Comparison of ENCODE assay signal across 10 cellular contexts in the genomic region with DNA sequence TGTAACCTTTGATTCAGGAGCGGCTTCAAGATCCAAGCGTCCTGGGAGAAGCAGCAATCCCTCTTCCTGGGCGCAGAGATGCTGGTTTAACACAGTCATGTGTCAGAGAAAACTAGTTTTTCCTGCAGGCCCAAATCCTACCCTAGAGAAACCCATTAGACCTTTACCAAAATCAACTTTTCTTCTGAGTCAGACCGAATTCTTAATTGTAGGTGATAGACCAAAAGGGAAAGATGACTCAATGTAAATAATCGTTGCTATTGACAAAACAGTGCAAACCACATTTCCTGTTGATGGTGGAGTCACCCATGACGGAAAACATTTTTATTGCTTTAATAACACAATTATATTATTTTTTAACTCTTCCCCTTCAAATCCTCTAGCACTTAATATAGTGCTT. TPM values are rescaled to one million over a fixed set of nuclear protein-coding genes. Genes with fewer than 3 reads are reported as not detected.
DNase-seq lines count a peak whose midpoint lies in the region; ATAC-seq and TF ChIP-seq lines count a peak whose summit lies in the region.
"Had no signal": no experiment of that assay in that cellular context is flagged by ENCODE, and none has a peak within 500 bp of the region (broad histone marks: within the 10 kb centered on the region; RNA-seq: fewer than 3 reads in every experiment).

No MANE protein-coding gene starts in this region.

- peaks cover 31% of the 10 kb centered on the region for H3K9me3 Mint-ChIP-seq in Caco-2 (ENCODE audit: unreplicated experiment)

- no peaks in the 10 kb centered on the region for H3K36me3 ChIP-seq in WERI-Rb-1
- no peaks in the 10 kb centered on the region for H3K36me3 ChIP-seq in Caco-2 (ENCODE audit: control insufficient read depth, insufficient read depth, low read length)

- POLR2A ChIA-PET in GM10248 (lab: Yijun Ruan, JAX), result no interaction called here
- POLR2A ChIA-PET in Caco-2 (lab: Charles Lee), result no interaction called here

- no peaks in the 10 kb centered on the region for H3K27me3 Mint-ChIP-seq in Caco-2 (ENCODE audit: insufficient read depth, unreplicated experiment)

- no peaks in the 10 kb centered on the region for H3K4me1 Mint-ChIP-seq in Caco-2 (ENCODE audit: low read depth, unreplicated experiment)
- H3K4me1 Mint-ChIP-seq: nephron had no signal

- H3K27ac ChIP-seq in WERI-Rb-1, result no peak overlapping the region

- H3K4me1 ChIP-seq in Caco-2, result no peaks in the 10 kb centered on the region

- CTCF ChIA-PET in GM10248 (lab: Yijun Ruan, JAX), result interaction anchor here (1.3 kb wide), 1 partner anchor 22 kb away, joined by 3 read pairs; no protein-coding TSS in a partner anchor
- CTCF ChIA-PET in Caco-2 (lab: Charles Lee), result no interaction called here

- H3K4me3 Mint-ChIP-seq in Caco-2 (ENCODE audit: unreplicated experiment), result no peak overlapping the region
- H3K4me3 Mint-ChIP-seq: nephron had no signal

- no peak for TF ChIP-seq CTCF in GM10248 (IDR thresholded peaks at IDR 0.05; ENCODE audit: control extremely low read depth, extremely low read depth, low read depth, missing control alignments)
- TF ChIP-seq CTCF in WERI-Rb-1 (IDR thresholded peaks at IDR 0.05; ENCODE audit: low read depth, low read length), result no peak
- TF ChIP-seq CTCF in Caco-2 (IDR thresholded peaks at IDR 0.05; ENCODE audit: insufficient read depth in 1 of 2, low read depth in 1 of 2, low read length in 1 of 2, severe bottlenecking in 1 of 2, unreplicated experiment in 1 of 2), result no peak

- no TSS peak for BruUV-seq in Caco-2 (replicated peaks; lab: Mats Ljungman, UMichigan)

- H3K9me3 ChIP-seq in WERI-Rb-1 (ENCODE audit: severe bottlenecking) (no peaks in the 10 kb centered on the region), Caco-2 (no peaks in the 10 kb centered on the region)

- H3K27me3 ChIP-seq in WERI-Rb-1 (ENCODE audit: insufficient read depth, low read depth, severe bottlenecking) (no peaks in the 10 kb centered on the region), Caco-2 (replicated peaks; ENCODE audit: control insufficient read depth, insufficient read depth, low read length) (no peaks in the 10 kb centered on the region)

- DNase-seq in GM10248 (ENCODE audit: extremely low spot score) (peak; percentile 61), M059J (ENCODE audit: low read depth) (peak; percentile 90), hepatic stellate cell (ENCODE audit: low spot score) (peak; percentile 19), WERI-Rb-1 (no peak), Caco-2 (no peak), pons (ENCODE audit: low spot score) (no peak), NCI-H2227 treated with DMSO at 0.1 percent for 48 hours (lab: John Stamatoyannopoulos, UW) (no peak)
- DNase-seq: NCI-H2171 treated with DMSO at 0.1 percent for 48 hours had no signal

- ATAC-seq in GM21528 (IDR thresholded peaks at IDR 0.05; ENCODE audit: low FRiP score, unreplicated experiment), result peak; percentile 54

- H3K4me3 ChIP-seq in WERI-Rb-1 (ENCODE audit: low read depth, low read length) (no peak overlapping the region), Caco-2 (ENCODE audit: low read depth, low read length) (no peak overlapping the region)

- peaks cover 29% of the 10 kb centered on the region for H3K36me3 Mint-ChIP-seq in Caco-2 (ENCODE audit: insufficient read depth, unreplicated experiment)

- intact Hi-C loops in Caco-2 (cut with micrococcal nuclease; ENCODE audit: unreplicated experiment), result no loop called here

- no peak overlapping the region for H3K27ac Mint-ChIP-seq in Caco-2 (ENCODE audit: unreplicated experiment)
- H3K27ac Mint-ChIP-seq: nephron had no signal

RNA-seq across cellular contexts. Expression of a gene that starts 40.1 kb away (rescaled TPM):
- total RNA-seq in M059J (2014; rRNA removed; shearing (Covaris generic)), result 14.7 and 20.6 TPM in 2 replicates
- total RNA-seq in Caco-2 (2022), result 43.3 and 53.1 TPM in 2 replicates

Comparison
In these comparisons a context has a peak if more than half of its experiments do, and no peak if none do; other contexts are left out.
1. DNase-seq: peak in GM10248 (single experiment), M059J (single experiment) and hepatic stellate cell (single experiment); none in WERI-Rb-1 (single experiment), Caco-2 (0 of 2), pons (single experiment) and NCI-H2227 treated with DMSO at 0.1 percent for 48 hours (single experiment).